In genomic region chr3:197224034-197224444, GRCh38 we compare ENCODE assay signal across 8 cellular contexts.
A peak's percentile ranks its signal among the peaks of the same experiment; 100 is the strongest.
DNase-seq lines count a peak whose midpoint lies in the region; ATAC-seq and TF ChIP-seq lines count a peak whose summit lies in the region.

No MANE protein-coding gene starts in this region.

- H3K27ac Mint-ChIP-seq in activated CD8-positive, alpha-beta T cell treated with anti-CD3 and anti-CD28 coated beads for 36 hours = no peak overlapping the region
- H3K27ac Mint-ChIP-seq in activated CD8-positive, alpha-beta T cell treated with anti-CD3 and anti-CD28 coated beads, Interleukin-2, amount 10 ng/mL, durations not matched to agents 7 days and 5 days = no peak overlapping the region
- H3K27ac Mint-ChIP-seq in stimulated activated memory B cell treated with anti-CD40 and anti-IgM and Interleukin-4, amounts not matched to agents 10 μg/mL and 1 μg/mL and 100 μg/mL, for 72 hours = no peak overlapping the region

- H3K4me3 ChIP-seq in sigmoid colon = no peak overlapping the region

- no peak overlapping the region for H3K4me3 Mint-ChIP-seq in activated CD8-positive, alpha-beta T cell treated with anti-CD3 and anti-CD28 coated beads for 36 hours
- H3K4me3 Mint-ChIP-seq in activated CD8-positive, alpha-beta T cell treated with anti-CD3 and anti-CD28 coated beads, Interleukin-2, amount 10 ng/mL, durations not matched to agents 7 days and 5 days = no peak overlapping the region
- no peak overlapping the region for H3K4me3 Mint-ChIP-seq in stimulated activated memory B cell treated with anti-CD40 and anti-IgM and Interleukin-4, amounts not matched to agents 10 μg/mL and 1 μg/mL and 100 μg/mL, for 72 hours

- no peaks in the 10 kb centered on the region for H3K27me3 ChIP-seq in sigmoid colon

- no peak for TF ChIP-seq EP300 in sigmoid colon (IDR thresholded peaks at IDR 0.05)

- POLR2A ChIA-PET in activated CD8-positive, alpha-beta T cell treated with anti-CD3 and anti-CD28 coated beads for 36 hours (lab: Charles Lee) = no interaction called here
- POLR2A ChIA-PET in activated CD8-positive, alpha-beta T cell treated with anti-CD3 and anti-CD28 coated beads, Interleukin-2, amount 10 ng/mL, durations not matched to agents 7 days and 5 days (lab: Charles Lee) = no interaction called here

- no peak overlapping the region for H3K27ac ChIP-seq in sigmoid colon

- CTCF ChIA-PET in activated CD8-positive, alpha-beta T cell treated with anti-CD3 and anti-CD28 coated beads for 36 hours (lab: Charles Lee) = interaction anchor here (0.7 to 6.8 kb wide), 22 partner anchors 10 to 291 kb away, joined by 3 to 42 read pairs (median 4); no protein-coding TSS in a partner anchor
- CTCF ChIA-PET in activated CD8-positive, alpha-beta T cell treated with anti-CD3 and anti-CD28 coated beads, Interleukin-2, amount 10 ng/mL, durations not matched to agents 7 days and 5 days (lab: Charles Lee) = interaction anchor here (0.6 to 4.5 kb wide), 11 partner anchors 11 to 289 kb away, joined by 3 to 26 read pairs (median 4); no protein-coding TSS in a partner anchor

- H3K36me3 Mint-ChIP-seq in activated CD8-positive, alpha-beta T cell treated with anti-CD3 and anti-CD28 coated beads for 36 hours (ENCODE audit: low read depth) = peaks cover 2% of the 10 kb centered on the region
- H3K36me3 Mint-ChIP-seq in activated CD8-positive, alpha-beta T cell treated with anti-CD3 and anti-CD28 coated beads, Interleukin-2, amount 10 ng/mL, durations not matched to agents 7 days and 5 days (ENCODE audit: low read depth) = no peaks in the 10 kb centered on the region
- H3K36me3 Mint-ChIP-seq in stimulated activated memory B cell treated with anti-CD40 and anti-IgM and Interleukin-4, amounts not matched to agents 10 μg/mL and 1 μg/mL and 100 μg/mL, for 72 hours = no peaks in the 10 kb centered on the region

- DNase-seq in activated CD8-positive, alpha-beta T cell treated with anti-CD3 and anti-CD28 coated beads for 36 hours = no peak
- DNase-seq in activated CD8-positive, alpha-beta T cell treated with anti-CD3 and anti-CD28 coated beads, Interleukin-2, amount 10 ng/mL, durations not matched to agents 7 days and 5 days = no peak
- DNase-seq in NAMALWA (ENCODE audit: low spot score) = peak; percentile 80
- DNase-seq in SW480 (ENCODE audit: low spot score) = peak; percentile 73
- DNase-seq in globus pallidus (ENCODE audit: low spot score) = peak; percentile 52
- DNase-seq in sigmoid colon = no peak

- H3K4me1 ChIP-seq in sigmoid colon = peaks cover 0 to 59% (median 28%) of the 10 kb centered on the region in 4 donors

- no peaks in the 10 kb centered on the region for H3K9me3 ChIP-seq in sigmoid colon

- no peaks in the 10 kb centered on the region for H3K9me3 Mint-ChIP-seq in activated CD8-positive, alpha-beta T cell treated with anti-CD3 and anti-CD28 coated beads for 36 hours
- no peaks in the 10 kb centered on the region for H3K9me3 Mint-ChIP-seq in activated CD8-positive, alpha-beta T cell treated with anti-CD3 and anti-CD28 coated beads, Interleukin-2, amount 10 ng/mL, durations not matched to agents 7 days and 5 days (ENCODE audit: insufficient read depth)
- no peaks in the 10 kb centered on the region for H3K9me3 Mint-ChIP-seq in stimulated activated memory B cell treated with anti-CD40 and anti-IgM and Interleukin-4, amounts not matched to agents 10 μg/mL and 1 μg/mL and 100 μg/mL, for 72 hours

- peak; percentile 69 for ATAC-seq in activated CD8-positive, alpha-beta T cell treated with anti-CD3 and anti-CD28 coated beads for 36 hours
- no peak for ATAC-seq in activated CD8-positive, alpha-beta T cell treated with anti-CD3 and anti-CD28 coated beads, Interleukin-2, amount 10 ng/mL, durations not matched to agents 7 days and 5 days
- no peak for ATAC-seq in HG03045 (IDR thresholded peaks at IDR 0.05; ENCODE audit: unreplicated experiment)
- no peak for ATAC-seq in stimulated activated memory B cell treated with anti-CD40 and anti-IgM and Interleukin-4, amounts not matched to agents 10 μg/mL and 1 μg/mL and 100 μg/mL, for 72 hours

- TF ChIP-seq CTCF in activated CD8-positive, alpha-beta T cell treated with anti-CD3 and anti-CD28 coated beads for 36 hours (IDR thresholded peaks at IDR 0.05) = peak; percentile 66
- TF ChIP-seq CTCF in sigmoid colon (IDR thresholded peaks at IDR 0.05) = peak; percentile 8 to 49 (median 43)

- intact Hi-C loops in activated CD8-positive, alpha-beta T cell treated with anti-CD3 and anti-CD28 coated beads for 36 hours (cut with micrococcal nuclease) = loop anchor here (10.0 kb wide), 1 partner anchor 241 kb away; no protein-coding TSS in a partner anchor
- intact Hi-C loops in sigmoid colon (cut with DNase I) = loop anchor here (10.0 kb wide), 1 partner anchor 291 kb away; no protein-coding TSS in a partner anchor

- no peaks in the 10 kb centered on the region for H3K27me3 Mint-ChIP-seq in activated CD8-positive, alpha-beta T cell treated with anti-CD3 and anti-CD28 coated beads for 36 hours
- H3K27me3 Mint-ChIP-seq in activated CD8-positive, alpha-beta T cell treated with anti-CD3 and anti-CD28 coated beads, Interleukin-2, amount 10 ng/mL, durations not matched to agents 7 days and 5 days (ENCODE audit: low read depth) = no peaks in the 10 kb centered on the region
- H3K27me3 Mint-ChIP-seq in stimulated activated memory B cell treated with anti-CD40 and anti-IgM and Interleukin-4, amounts not matched to agents 10 μg/mL and 1 μg/mL and 100 μg/mL, for 72 hours = no peaks in the 10 kb centered on the region

- no peak for TF ChIP-seq POLR2A in sigmoid colon (IDR thresholded peaks at IDR 0.05)

- H3K4me1 Mint-ChIP-seq in activated CD8-positive, alpha-beta T cell treated with anti-CD3 and anti-CD28 coated beads for 36 hours (ENCODE audit: low read depth) = peaks cover 28% of the 10 kb centered on the region
- peaks cover 8% of the 10 kb centered on the region for H3K4me1 Mint-ChIP-seq in activated CD8-positive, alpha-beta T cell treated with anti-CD3 and anti-CD28 coated beads, Interleukin-2, amount 10 ng/mL, durations not matched to agents 7 days and 5 days (ENCODE audit: low read depth)
- H3K4me1 Mint-ChIP-seq in stimulated activated memory B cell treated with anti-CD40 and anti-IgM and Interleukin-4, amounts not matched to agents 10 μg/mL and 1 μg/mL and 100 μg/mL, for 72 hours = peaks cover 17% of the 10 kb centered on the region

- no peaks in the 10 kb centered on the region for H3K36me3 ChIP-seq in sigmoid colon

Comparison
In these comparisons a context has a peak if more than half of its experiments do, and no peak if none do; other contexts are left out.
1. DNase-seq: peak in NAMALWA (single experiment), SW480 (single experiment) and globus pallidus (single experiment); none in activated CD8-positive, alpha-beta T cell treated with anti-CD3 and anti-CD28 coated beads for 36 hours (single experiment), activated CD8-positive, alpha-beta T cell treated with anti-CD3 and anti-CD28 coated beads, Interleukin-2, amount 10 ng/mL, durations not matched to agents 7 days and 5 days (single experiment) and sigmoid colon (single experiment).